ENCODE assay signal across 1 cellular context in the genomic region with DNA sequence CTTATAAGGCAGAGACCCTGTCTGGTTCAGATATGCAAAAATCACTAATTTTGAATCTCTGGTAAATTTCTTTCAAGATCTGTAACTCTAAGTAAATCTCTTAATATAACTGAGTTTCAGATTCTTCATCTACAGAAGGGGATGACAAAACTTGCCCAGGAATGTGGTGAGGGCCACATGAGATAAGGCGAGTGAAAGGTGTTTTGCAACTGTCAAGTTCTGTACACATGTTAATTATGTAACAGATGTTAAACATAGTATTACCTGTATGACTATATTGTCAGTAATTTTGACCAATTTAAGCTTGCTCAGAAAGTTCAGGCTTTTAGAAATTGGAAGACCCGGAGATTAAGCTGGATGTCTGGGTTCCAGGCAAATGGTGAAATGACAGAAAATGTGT.
TF ChIP-seq lines count a peak whose summit lies in the region.

No MANE protein-coding gene starts in this region.

TF ChIP-seq in WTC11, 78 proteins besides CTCF, POLR2A, EP300 and RAD21 (continued from another document):
- TF ChIP-seq AFF4 (CRISPR knock-in tag; IDR thresholded peaks at IDR 0.05; ENCODE audit: borderline replicate concordance) (no peak), FOXP4 (CRISPR knock-in tag; IDR thresholded peaks at IDR 0.05) (no peak), FOXK1 (CRISPR knock-in tag; IDR thresholded peaks at IDR 0.05) (no peak), NR1H2 (CRISPR knock-in tag; IDR thresholded peaks at IDR 0.05) (no peak), RELA (CRISPR knock-in tag; IDR thresholded peaks at IDR 0.05; ENCODE audit: borderline replicate concordance) (no peak), ZNF232 (CRISPR knock-in tag; IDR thresholded peaks at IDR 0.05) (no peak), ZNF138 (CRISPR knock-in tag; conservative IDR thresholded peaks at IDR 0.05) (no peak)
